In the genomic region with DNA sequence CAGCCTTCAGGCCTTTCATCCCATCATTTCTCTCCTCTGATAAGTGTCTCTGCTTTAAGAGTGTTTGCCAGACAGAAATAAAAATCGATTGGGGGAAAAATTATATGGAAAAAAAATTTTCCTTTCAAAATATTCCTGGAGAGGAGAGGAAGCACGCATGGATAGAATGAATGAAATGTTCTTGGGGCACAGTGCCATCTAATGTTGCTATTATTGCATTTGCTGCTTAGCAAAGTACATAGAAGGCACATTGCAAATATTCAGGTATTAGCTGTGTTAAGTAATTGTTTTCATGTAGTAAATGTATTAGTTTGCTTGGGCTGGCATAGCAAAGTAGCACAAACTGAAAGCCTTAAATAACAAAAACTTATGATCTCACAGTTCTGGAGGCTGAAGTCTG, we compare ENCODE assay signal across 19 cellular contexts. TPM values are rescaled to one million over a fixed set of nuclear protein-coding genes. Genes with fewer than 3 reads are reported as not detected.
DNase-seq lines count a peak whose midpoint lies in the region; ATAC-seq and TF ChIP-seq lines count a peak whose summit lies in the region.
"Had no signal": no experiment of that assay in that cellular context is flagged by ENCODE, and none has a peak within 500 bp of the region (broad histone marks: within the 10 kb centered on the region; RNA-seq: fewer than 3 reads in every experiment).

No MANE protein-coding gene starts in this region.

- CTCF ChIA-PET in activated CD4-positive, alpha-beta T cell treated with anti-CD3 and anti-CD28 coated beads for 36 hours (lab: Charles Lee): no interaction called here

- intact Hi-C loops in activated CD4-positive, alpha-beta T cell treated with anti-CD3 and anti-CD28 coated beads for 36 hours (cut with DNase I, micrococcal nuclease): no loop called here
- intact Hi-C loops in tibial artery (cut with DNase I; ENCODE audit: low total_unique reads): no loop called here

- no peak overlapping the region for H3K27ac Mint-ChIP-seq in activated CD4-positive, alpha-beta T cell treated with anti-CD3 and anti-CD28 coated beads for 36 hours
- H3K27ac Mint-ChIP-seq: activated T-helper 17 cell treated with anti-CD3 and anti-CD28 coated beads, Interleukin-2, amount 50 U/mL, for 72 hours; dendritic cell treated with granulocyte-macrophage colony-stimulating factor and Interleukin-4, amounts not matched to agents 40 ng/mL and 50 ng/mL, for 4 days had no signal

- peak overlapping the region; percentile 21 for H3K4me3 ChIP-seq in retinal pigment epithelial cell (ENCODE audit: low read length)
- H3K4me3 ChIP-seq in tibial artery: no peak overlapping the region
- H3K4me3 ChIP-seq: ovary, Peyer's patch had no signal

- H3K9me3 Mint-ChIP-seq in activated CD4-positive, alpha-beta T cell treated with anti-CD3 and anti-CD28 coated beads for 36 hours (ENCODE audit: low read depth): no peaks in the 10 kb centered on the region
- H3K9me3 Mint-ChIP-seq: dendritic cell treated with granulocyte-macrophage colony-stimulating factor and Interleukin-4, amounts not matched to agents 40 ng/mL and 50 ng/mL, for 4 days had no signal

- H3K27me3 ChIP-seq in tibial artery: no peaks in the 10 kb centered on the region
- H3K27me3 ChIP-seq: ovary, Peyer's patch had no signal

- no peak overlapping the region for H3K27ac ChIP-seq in tibial artery
- H3K27ac ChIP-seq: ovary, Peyer's patch had no signal

- H3K27me3 Mint-ChIP-seq in activated CD4-positive, alpha-beta T cell treated with anti-CD3 and anti-CD28 coated beads for 36 hours: peaks cover 15% of the 10 kb centered on the region

- no peaks in the 10 kb centered on the region for H3K36me3 Mint-ChIP-seq in activated CD4-positive, alpha-beta T cell treated with anti-CD3 and anti-CD28 coated beads for 36 hours (ENCODE audit: low read depth)

- DNase-seq in NCI-H345 (lab: John Stamatoyannopoulos, UW) (peak; percentile 50), NCI-H345 treated with DMSO at 0.1 percent for 48 hours (lab: John Stamatoyannopoulos, UW; ENCODE audit: unreplicated experiment) (no peak), NCI-H1092 treated with DMSO at 0.1 percent for 48 hours (lab: John Stamatoyannopoulos, UW) (peak; percentile 62), dedifferentiated amniotic fluid mesenchymal stem cell (ENCODE audit: extremely low spot score) (peak; percentile 16), retinal pigment epithelial cell (ENCODE audit: low read depth) (peak; percentile 58), tibial artery (no peak), GM19238 (ENCODE audit: insufficient read length, low spot score) (no peak)
- DNase-seq in activated CD4-positive, alpha-beta T cell treated with anti-CD3 and anti-CD28 coated beads for 36 hours: no peak
- DNase-seq: activated CD8-positive, alpha-beta memory T cell treated with anti-CD3 and anti-CD28 coated beads for 24 hours; anterior cingulate cortex; Caco-2; hippocampal formation; NCI-H2029; ovary; Peyer's patch; stimulated activated naive CD4-positive, alpha-beta T cell treated with Interleukin-2 at 50 U/mL for 16 hours; T-helper 1 cell had no signal

- ATAC-seq in activated CD4-positive, alpha-beta T cell treated with anti-CD3 and anti-CD28 coated beads for 36 hours: no peak
- ATAC-seq: activated T-helper 17 cell treated with anti-CD3 and anti-CD28 coated beads, Interleukin-2, amount 50 U/mL, for 72 hours had no signal

- no peaks in the 10 kb centered on the region for H3K36me3 ChIP-seq in tibial artery
- H3K36me3 ChIP-seq: ovary, Peyer's patch had no signal

- POLR2A ChIA-PET in activated CD4-positive, alpha-beta T cell treated with anti-CD3 and anti-CD28 coated beads for 36 hours (lab: Charles Lee): no interaction called here

- no peaks in the 10 kb centered on the region for H3K4me1 ChIP-seq in tibial artery

- H3K4me3 Mint-ChIP-seq in activated CD4-positive, alpha-beta T cell treated with anti-CD3 and anti-CD28 coated beads for 36 hours: no peak overlapping the region
- H3K4me3 Mint-ChIP-seq: activated T-helper 17 cell treated with anti-CD3 and anti-CD28 coated beads, Interleukin-2, amount 50 U/mL, for 72 hours; dendritic cell treated with granulocyte-macrophage colony-stimulating factor and Interleukin-4, amounts not matched to agents 40 ng/mL and 50 ng/mL, for 4 days had no signal

- no peaks in the 10 kb centered on the region for H3K4me1 Mint-ChIP-seq in activated CD4-positive, alpha-beta T cell treated with anti-CD3 and anti-CD28 coated beads for 36 hours
- H3K4me1 Mint-ChIP-seq: activated T-helper 17 cell treated with anti-CD3 and anti-CD28 coated beads, Interleukin-2, amount 50 U/mL, for 72 hours had no signal

- no peaks in the 10 kb centered on the region for H3K9me3 ChIP-seq in tibial artery
- H3K9me3 ChIP-seq: Caco-2, ovary, Peyer's patch had no signal

- TF ChIP-seq CTCF in retinal pigment epithelial cell (conservative IDR thresholded peaks at IDR 0.05; ENCODE audit: low read depth, low read length) (no peak), tibial artery (IDR thresholded peaks at IDR 0.05) (no peak)

RNA-seq across cellular contexts. Expression of a gene that starts 18.1 kb away (rescaled TPM):
- not detected for total RNA-seq in activated CD4-positive, alpha-beta T cell treated with anti-CD3 and anti-CD28 coated beads for 36 hours

Comparison
In these comparisons a context has a peak if more than half of its experiments do, and no peak if none do; other contexts are left out.
1. DNase-seq: peak in NCI-H345 (single experiment), NCI-H1092 treated with DMSO at 0.1 percent for 48 hours (single experiment), dedifferentiated amniotic fluid mesenchymal stem cell (single experiment) and retinal pigment epithelial cell (single experiment); none in NCI-H345 treated with DMSO at 0.1 percent for 48 hours (single experiment), activated CD4-positive, alpha-beta T cell treated with anti-CD3 and anti-CD28 coated beads for 36 hours (single experiment), tibial artery (0 of 2) and GM19238 (single experiment).